ENCODE assay signal across 21 cellular contexts in the genomic region with DNA sequence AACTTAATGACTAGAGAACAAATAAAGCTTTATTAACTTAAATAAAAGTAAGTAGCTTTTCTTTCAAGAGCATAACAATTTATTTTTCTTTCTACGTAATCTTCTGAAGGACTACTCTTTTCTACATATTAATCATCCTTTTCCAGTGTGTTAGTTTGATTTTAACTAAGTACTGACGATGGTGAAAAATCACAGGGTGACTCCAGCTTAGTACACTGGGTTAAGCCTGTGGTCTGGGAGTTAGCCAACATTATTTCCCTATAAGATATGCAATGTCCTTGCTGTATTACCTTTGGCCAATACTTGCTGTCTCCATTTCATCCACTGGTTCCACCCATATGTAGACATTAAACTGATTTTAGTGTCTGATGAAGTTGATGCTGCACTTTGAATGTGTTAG.
"Had no signal": no experiment of that assay in that cellular context is flagged by ENCODE, and none has a peak within 500 bp of the region (broad histone marks: within the 10 kb centered on the region; RNA-seq: fewer than 3 reads in every experiment).

No MANE protein-coding gene starts in this region.

- ATAC-seq: HepG2, T-cell had no signal

- H3K4me3 Mint-ChIP-seq: T-cell had no signal

- DNase-seq: IMR-90, Karpas-422, KG1, MG63, NCI-H1092, NCI-H1417 treated with DMSO at 0.1 percent for 48 hours, NCI-H146, NCI-H1694 treated with DMSO at 0.1 percent for 48 hours, NCI-H2029 treated with DMSO at 0.1 percent for 48 hours, NCI-H2107, NCI-H2171 treated with DMSO at 0.1 percent for 48 hours, NCI-H345, NCI-H446 treated with DMSO at 0.1 percent for 48 hours, NCI-H510A treated with DMSO at 0.1 percent for 48 hours, NCI-H526, NCI-H82, SHP77, SK-N-SH, SW 1271, T-cell had no signal

- H3K27me3 Mint-ChIP-seq: T-cell had no signal

- H3K27ac Mint-ChIP-seq: T-cell had no signal

- H3K9me3 Mint-ChIP-seq: T-cell had no signal

- FAIRE-seq: HepG2 had no signal
